ENCODE assay signal across 9 cellular contexts in the genomic region with DNA sequence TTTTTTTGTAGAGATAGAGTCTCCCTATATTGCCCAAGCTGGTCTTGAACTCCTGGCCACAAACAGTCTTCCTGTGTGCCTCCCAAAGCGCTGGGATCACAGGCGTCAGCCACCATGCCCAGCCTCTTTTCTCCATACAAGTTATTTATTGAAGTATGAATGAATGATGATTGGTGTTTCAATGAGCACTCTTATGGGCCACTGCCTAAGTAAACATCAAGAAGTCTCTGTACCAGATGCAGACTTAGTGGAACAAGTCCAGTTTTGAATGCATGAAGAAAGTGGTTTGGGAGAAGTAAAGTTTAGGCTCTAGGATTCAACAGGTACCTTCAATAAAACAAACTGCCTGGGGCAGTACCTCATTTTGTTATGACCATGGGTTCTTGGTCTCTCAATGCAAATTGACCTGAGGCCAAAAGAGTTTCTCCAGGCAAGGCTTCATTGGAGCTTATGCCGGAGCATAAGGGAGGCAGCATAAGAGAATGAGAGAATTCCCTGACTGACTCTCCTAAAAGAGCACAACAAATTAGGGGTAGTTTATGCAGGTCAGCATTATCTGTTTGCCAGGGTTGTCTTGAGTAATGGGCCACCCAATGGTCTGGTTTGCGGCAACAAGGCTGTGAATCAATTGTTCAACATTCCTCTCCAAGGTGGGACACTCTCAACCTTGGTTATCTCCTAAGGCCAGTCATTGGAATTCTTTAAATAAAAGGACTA. TPM values are rescaled to one million over a fixed set of nuclear protein-coding genes. Genes with fewer than 3 reads are reported as not detected.
A peak's percentile ranks its signal among the peaks of the same experiment; 100 is the strongest.
DNase-seq lines count a peak whose midpoint lies in the region; ATAC-seq and TF ChIP-seq lines count a peak whose summit lies in the region.
"Had no signal": no experiment of that assay in that cellular context is flagged by ENCODE, and none has a peak within 500 bp of the region (broad histone marks: within the 10 kb centered on the region; RNA-seq: fewer than 3 reads in every experiment).

No MANE protein-coding gene starts in this region.

- no peak overlapping the region for H4K12ac ChIP-seq in trophoblast cell (ENCODE audit: low read depth, low read length)

- H3K79me2 ChIP-seq in DND-41 (ENCODE audit: insufficient read depth, low read length) (peaks cover 47% of the 10 kb centered on the region), OCI-LY1 (ENCODE audit: insufficient read depth, low read length) (peaks cover 32% of the 10 kb centered on the region), trophoblast cell (ENCODE audit: control insufficient read depth, insufficient read depth, low read length, poor library complexity) (peaks cover 6% of the 10 kb centered on the region)

- no CpG with 5 or more reads among the region's 4 CpGs for WGBS in trophoblast cell (ENCODE audit: extremely low coverage, insufficient coverage, insufficient read length)

- peaks cover 9% of the 10 kb centered on the region for H3K27me3 Mint-ChIP-seq in endothelial cell (ENCODE audit: unreplicated experiment)

- H3K4me1 ChIP-seq in DND-41 (ENCODE audit: insufficient read depth, low read length) (peaks cover 42% of the 10 kb centered on the region), OCI-LY1 (ENCODE audit: insufficient read depth, low read length, severe bottlenecking) (peaks cover 28% of the 10 kb centered on the region), trophoblast cell (ENCODE audit: control insufficient read depth in 1 of 2, insufficient read depth in 2 of 2, low read length in 2 of 2) (peaks cover 10 to 18% of the 10 kb centered on the region in 2 experiments)

- H3K9me2 ChIP-seq in OCI-LY1 (ENCODE audit: low read depth, low read length), result no peaks in the 10 kb centered on the region

- no peak for TF ChIP-seq CTCF in DND-41 (IDR thresholded peaks at IDR 0.05; ENCODE audit: borderline replicate concordance, extremely low read depth, low read length, poor library complexity, severe bottlenecking)
- no peak for TF ChIP-seq CTCF in OCI-LY1 (IDR thresholded peaks at IDR 0.05; ENCODE audit: low read length)
- TF ChIP-seq CTCF in endothelial cell (IDR thresholded peaks at IDR 0.05; ENCODE audit: unreplicated experiment), result no peak

- H2BK120ac ChIP-seq in trophoblast cell (ENCODE audit: insufficient read depth, low read length, poor library complexity), result peak overlapping the region; percentile 76

- peak overlapping the region; percentile 77 for H2BK12ac ChIP-seq in trophoblast cell (ENCODE audit: low read length)

- no peaks in the 10 kb centered on the region for H3F3A ChIP-seq in OCI-LY1 (ENCODE audit: insufficient read depth, low read length)

- H4K20me1 ChIP-seq in DND-41 (ENCODE audit: insufficient read depth, low read length) (peaks cover 4% of the 10 kb centered on the region; the same call in 1 of the 2 replicates), OCI-LY1 (ENCODE audit: insufficient read depth, low read length) (no peaks in the 10 kb centered on the region)

- H4K8ac ChIP-seq in trophoblast cell (ENCODE audit: low read depth, low read length), result peak overlapping the region; percentile 83

- H3K27ac Mint-ChIP-seq in endothelial cell (ENCODE audit: unreplicated experiment), result peak overlapping the region; percentile 96

- H3K9me3 Mint-ChIP-seq in endothelial cell (ENCODE audit: unreplicated experiment), result no peaks in the 10 kb centered on the region

- H3K4me3 ChIP-seq in DND-41 (ENCODE audit: low read depth in 1 of 2, low read length in 2 of 2), result peak overlapping the region; percentile 63 to 96; a peak in 3 of 4 replicates
- peak overlapping the region; percentile 95 for H3K4me3 ChIP-seq in OCI-LY1 (ENCODE audit: low read depth, low read length, poor library complexity, severe bottlenecking)
- H3K4me3 ChIP-seq in trophoblast cell (ENCODE audit: low read depth, low read length), result no peak overlapping the region
- H3K4me3 ChIP-seq: lung had no signal

- H3K14ac ChIP-seq in trophoblast cell (ENCODE audit: low read length), result peak overlapping the region; percentile 55

- H3K79me1 ChIP-seq in trophoblast cell (ENCODE audit: low read length), result peaks cover 16% of the 10 kb centered on the region

- H3K23ac ChIP-seq in trophoblast cell (ENCODE audit: low read length), result no peak overlapping the region

- peak overlapping the region; percentile 61 for H3K18ac ChIP-seq in trophoblast cell (ENCODE audit: low read length)

- H3K27me3 ChIP-seq in DND-41 (ENCODE audit: insufficient read depth, low read length, poor library complexity) (no peaks in the 10 kb centered on the region), OCI-LY1 (ENCODE audit: insufficient read depth, low read length) (no peaks in the 10 kb centered on the region), trophoblast cell (ENCODE audit: insufficient read depth, low read length) (no peaks in the 10 kb centered on the region)

- H2BK5ac ChIP-seq in trophoblast cell (ENCODE audit: low read depth, low read length, poor library complexity), result no peak overlapping the region

- H3K9me3 ChIP-seq in DND-41 (ENCODE audit: insufficient read depth, low read length, severe bottlenecking) (no peaks in the 10 kb centered on the region), OCI-LY1 (ENCODE audit: low read length) (no peaks in the 10 kb centered on the region), trophoblast cell (ENCODE audit: insufficient read depth, low read depth, low read length) (no peaks in the 10 kb centered on the region)

- peak overlapping the region; percentile 75 for H3K27ac ChIP-seq in DND-41 (ENCODE audit: low read length)
- H3K27ac ChIP-seq in OCI-LY1 (ENCODE audit: low read depth, low read length, poor library complexity, severe bottlenecking), result no peak overlapping the region
- peak overlapping the region; percentile 37 for H3K27ac ChIP-seq in trophoblast cell (ENCODE audit: low read depth, low read length)

- no peak overlapping the region for H3K4ac ChIP-seq in trophoblast cell (ENCODE audit: low read depth, low read length)

- ATAC-seq in DND-41 (ENCODE audit: insufficient read depth, low read depth), result no peak
- ATAC-seq in GM21723 (IDR thresholded peaks at IDR 0.05; ENCODE audit: unreplicated experiment), result no peak
- no peak for ATAC-seq in HG03378 (IDR thresholded peaks at IDR 0.05; ENCODE audit: unreplicated experiment)

- H3K36me3 Mint-ChIP-seq in endothelial cell (ENCODE audit: low read depth, unreplicated experiment), result peaks cover 22% of the 10 kb centered on the region

- peak overlapping the region; percentile 79 for H2AK5ac ChIP-seq in trophoblast cell (ENCODE audit: low read length)

- H3K4me2 ChIP-seq in DND-41 (ENCODE audit: insufficient read depth, low read length) (peak overlapping the region; percentile 72), OCI-LY1 (ENCODE audit: low read length) (peak overlapping the region; percentile 86; the same call in 1 of the 2 replicates), trophoblast cell (ENCODE audit: low read length) (peak overlapping the region; percentile 72)

- H3K4me3 Mint-ChIP-seq in endothelial cell (ENCODE audit: unreplicated experiment), result peak overlapping the region; percentile 92

- H2AFZ ChIP-seq in DND-41 (ENCODE audit: low read depth, low read length) (peak overlapping the region; percentile 85), OCI-LY1 (ENCODE audit: low read length) (no peak overlapping the region), trophoblast cell (ENCODE audit: insufficient read depth, low read length, poor library complexity) (no peak overlapping the region)

- peak overlapping the region; percentile 79 for H4K91ac ChIP-seq in trophoblast cell (ENCODE audit: low read depth, low read length)

- H3K4me1 Mint-ChIP-seq in endothelial cell (ENCODE audit: unreplicated experiment), result peaks cover 36% of the 10 kb centered on the region

- no peak for DNase-seq in DND-41
- DNase-seq in endothelial cell (ENCODE audit: low spot score), result no peak
- peak; percentile 44 to 61 for DNase-seq in trophoblast cell
- DNase-seq in HPDE6-E6E7 (ENCODE audit: extremely low spot score), result no peak
- DNase-seq in NCI-H187 (lab: John Stamatoyannopoulos, UW), result no peak

- peaks cover 3% of the 10 kb centered on the region; the same call in 1 of the 2 replicates for H3K36me3 ChIP-seq in DND-41 (ENCODE audit: insufficient read depth, low read length)
- no peaks in the 10 kb centered on the region for H3K36me3 ChIP-seq in OCI-LY1 (ENCODE audit: insufficient read depth, low read length)
- H3K36me3 ChIP-seq in trophoblast cell (ENCODE audit: control insufficient read depth in 1 of 2, insufficient read depth in 2 of 2, low read length in 2 of 2), result no peaks in the 10 kb centered on the region

- H3K9ac ChIP-seq in DND-41 (ENCODE audit: low read depth, low read length) (peak overlapping the region; percentile 93), OCI-LY1 (ENCODE audit: low read length) (peak overlapping the region; percentile 96; the same call in 1 of the 2 replicates), trophoblast cell (ENCODE audit: low read length) (no peak overlapping the region)

RNA-seq across cellular contexts. Expression of a gene that starts 1.1 kb away (rescaled TPM):
- 86.2 TPM for total RNA-seq in endothelial cell (ENCODE audit: unreplicated experiment)
- polyA plus RNA-seq in trophoblast cell (2013), result 25.7 and 26.5 TPM in 2 replicates

RNA-seq across cellular contexts. Expression of a gene that starts 19.8 kb away (rescaled TPM):
- 31.1 TPM for total RNA-seq in endothelial cell (ENCODE audit: unreplicated experiment)
- 7.0 and 8.6 TPM in 2 replicates for polyA plus RNA-seq in trophoblast cell (2013)

RNA-seq across cellular contexts. Expression of a gene that starts 48.7 kb away (rescaled TPM):
- total RNA-seq in endothelial cell (ENCODE audit: unreplicated experiment), result 87.8 TPM
- polyA plus RNA-seq in trophoblast cell (2013), result 86.6 and 86.7 TPM in 2 replicates

Comparison
In these comparisons a context has a peak if more than half of its experiments do, and no peak if none do; other contexts are left out.
1. DNase-seq: peak in trophoblast cell (2 of 2); none in DND-41 (single experiment), endothelial cell (single experiment), HPDE6-E6E7 (single experiment) and NCI-H187 (0 of 2).
2. Peak in every context shown above with its lines, with median percentiles within 50 percentile points of each other: H3K4me2 ChIP-seq.